8 cellular contexts compared by ENCODE assay signal in the genomic region with DNA sequence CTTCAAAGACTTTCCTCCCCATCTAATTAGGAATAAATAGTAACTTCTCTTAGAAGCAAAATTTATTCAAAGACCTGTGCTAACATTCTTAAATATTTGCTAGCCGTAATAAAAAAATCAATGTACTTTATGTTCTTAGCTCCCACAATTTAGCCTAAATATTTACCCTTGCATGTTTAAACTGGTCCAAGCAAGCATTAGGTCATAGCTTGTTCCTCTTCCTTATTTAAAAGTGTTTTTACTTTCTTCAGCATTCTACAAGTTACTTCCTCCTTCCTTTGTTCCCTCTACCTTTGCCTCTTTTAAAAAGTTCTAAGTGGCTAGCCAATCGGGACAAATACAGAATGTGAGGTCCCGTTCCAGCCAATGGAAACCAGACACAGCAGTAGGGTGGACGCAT.
A peak's percentile ranks its signal among the peaks of the same experiment; 100 is the strongest.
DNase-seq lines count a peak whose midpoint lies in the region; TF ChIP-seq lines count a peak whose summit lies in the region.
"Not testable (repeated sequence)": the region's sequence is repeated elsewhere in the genome, so short reads cannot be mapped to it uniquely, and the experiment has no call there.

No MANE protein-coding gene starts in this region.

- not testable (repeated sequence) for H3K4me3 Mint-ChIP-seq in Caco-2 (ENCODE audit: unreplicated experiment); nephron progenitor cell

- not testable (repeated sequence) for H3K27me3 Mint-ChIP-seq in Caco-2 (ENCODE audit: insufficient read depth, unreplicated experiment); nephron progenitor cell (ENCODE audit: low read depth, poor library complexity)

- BruUV-seq in Caco-2 (replicated peaks; lab: Mats Ljungman, UMichigan): not testable (repeated sequence)

- not testable (repeated sequence) for H3K36me3 ChIP-seq in Caco-2 (ENCODE audit: control insufficient read depth, insufficient read depth, low read length); smooth muscle cell (ENCODE audit: low read depth)

- H3K9ac ChIP-seq in smooth muscle cell (ENCODE audit: low read depth): not testable (repeated sequence)

- H3K79me2 ChIP-seq in smooth muscle cell (ENCODE audit: low read depth): not testable (repeated sequence)

- H3K9me3 ChIP-seq in Caco-2; smooth muscle cell (replicated peaks; ENCODE audit: low read depth): not testable (repeated sequence)

- H4K20me1 ChIP-seq in smooth muscle cell (ENCODE audit: low read depth): not testable (repeated sequence)

- CTCF ChIA-PET in Caco-2 (lab: Charles Lee): not testable (repeated sequence)

- not testable (repeated sequence) for H3K36me3 Mint-ChIP-seq in Caco-2 (ENCODE audit: insufficient read depth, unreplicated experiment); nephron progenitor cell (ENCODE audit: low read depth)

- H3K4me1 Mint-ChIP-seq in Caco-2 (ENCODE audit: low read depth, unreplicated experiment): peaks cover 13% of the 10 kb centered on the region
- H3K4me1 Mint-ChIP-seq in nephron progenitor cell: peaks cover 15% of the 10 kb centered on the region

- H3K9me3 Mint-ChIP-seq in Caco-2 (ENCODE audit: unreplicated experiment): peaks cover 28% of the 10 kb centered on the region
- H3K9me3 Mint-ChIP-seq in nephron progenitor cell: peaks cover 10% of the 10 kb centered on the region

- H3K27ac Mint-ChIP-seq in Caco-2 (ENCODE audit: unreplicated experiment) (peak overlapping the region; percentile 12), nephron progenitor cell (peak overlapping the region; percentile 24)

- POLR2A ChIA-PET in Caco-2 (lab: Charles Lee): not testable (repeated sequence)

- not testable (repeated sequence) for H3F3A ChIP-seq in smooth muscle cell (ENCODE audit: low read depth)

- H3K27ac ChIP-seq in VCaP: peak overlapping the region; percentile 5; the same call in 1 of the 2 replicates
- H3K27ac ChIP-seq in smooth muscle cell (ENCODE audit: low read depth): not testable (repeated sequence)

- not testable (repeated sequence) for H3K4me3 ChIP-seq in Caco-2 (ENCODE audit: low read depth, low read length); LNCaP clone FGC (ENCODE audit: low read depth, low read length); epithelial cell of esophagus (ENCODE audit: low read length); smooth muscle cell

- H2AFZ ChIP-seq in smooth muscle cell (ENCODE audit: low read depth): peak overlapping the region; percentile 86

- intact Hi-C loops in Caco-2 (cut with micrococcal nuclease; ENCODE audit: unreplicated experiment): not testable (repeated sequence)

- not testable (repeated sequence) for TF ChIP-seq CTCF in Caco-2 (IDR thresholded peaks at IDR 0.05; ENCODE audit: insufficient read depth in 1 of 2, low read depth in 1 of 2, low read length in 1 of 2, severe bottlenecking in 1 of 2, unreplicated experiment in 1 of 2); LNCaP clone FGC (IDR thresholded peaks at IDR 0.05; ENCODE audit: control insufficient read depth, extremely low read depth, insufficient read depth); VCaP (conservative IDR thresholded peaks at IDR 0.05); epithelial cell of esophagus (IDR thresholded peaks at IDR 0.05; ENCODE audit: insufficient read depth, low read depth, low read length, missing control alignments); nephron progenitor cell (IDR thresholded peaks at IDR 0.05); smooth muscle cell (IDR thresholded peaks at IDR 0.05; ENCODE audit: borderline replicate concordance, insufficient read depth, poor library complexity, severe bottlenecking)

- not testable (repeated sequence) for H3K27me3 ChIP-seq in Caco-2 (replicated peaks; ENCODE audit: control insufficient read depth, insufficient read depth, low read length); smooth muscle cell (ENCODE audit: low read depth)

- H3K4me2 ChIP-seq in smooth muscle cell: not testable (repeated sequence)

- H3K4me1 ChIP-seq in Caco-2; smooth muscle cell (ENCODE audit: low read depth): not testable (repeated sequence)

- 90% methylated on average over 4 of the region's 4 CpGs for WGBS in smooth muscle cell (ENCODE audit: low lambda C conversion rate)

- DNase-seq in Caco-2; nephron progenitor cell; smooth muscle cell (lab: John Stamatoyannopoulos, UW; ENCODE audit: unreplicated experiment): not testable (repeated sequence)
- DNase-seq in LNCaP clone FGC (ENCODE audit: low read depth): peak; percentile 64
- DNase-seq in MV-4-11 (lab: John Stamatoyannopoulos, UW): peak; percentile 9
- peak; percentile 47 for DNase-seq in OCI-M1 (lab: John Stamatoyannopoulos, UW)
- peak; percentile 48 for DNase-seq in epithelial cell of esophagus (ENCODE audit: low read depth)
